20 cellular contexts compared by ENCODE assay signal in genomic region chr7:151615784-151616183, GRCh38.
"Had no signal": no experiment of that assay in that cellular context is flagged by ENCODE, and none has a peak within 500 bp of the region (broad histone marks: within the 10 kb centered on the region; RNA-seq: fewer than 3 reads in every experiment).

No MANE protein-coding gene starts in this region.

- H3K4me1 ChIP-seq: SJCRH30 had no signal

- H3K27me3 ChIP-seq: SJCRH30 had no signal

- H3K9me3 ChIP-seq: SJCRH30 had no signal

- ATAC-seq: PC-3, SK-N-SH treated with all-trans-retinoic acid at 6 μM for 48 hours had no signal

- H3K27ac ChIP-seq: HL-60, SJCRH30 had no signal

- H3K4me3 ChIP-seq: SJCRH30 had no signal

- DNase-seq: KBM-7; MV-4-11; NCI-H1048; NCI-H1105; NCI-H1417; NCI-H1436 treated with DMSO at 0.1 percent for 48 hours; NCI-H1694; NCI-H187 treated with DMSO at 0.1 percent for 48 hours; NCI-H2029 treated with DMSO at 0.1 percent for 48 hours; NCI-H2171 treated with DMSO at 0.1 percent for 48 hours; NCI-H345; NCI-H446 treated with DMSO at 0.1 percent for 48 hours; NCI-H510A treated with DMSO at 0.1 percent for 48 hours; NCI-H82; NK-92 treated with Interleukin-12 subunit alpha and Interleukin-12 subunit beta, amount 100 ng/mL, for 24 hours; PC-3; SHP77 treated with DMSO at 0.1 percent for 48 hours; SJCRH30 had no signal
